23 cellular contexts compared by ENCODE assay signal in the genomic region with DNA sequence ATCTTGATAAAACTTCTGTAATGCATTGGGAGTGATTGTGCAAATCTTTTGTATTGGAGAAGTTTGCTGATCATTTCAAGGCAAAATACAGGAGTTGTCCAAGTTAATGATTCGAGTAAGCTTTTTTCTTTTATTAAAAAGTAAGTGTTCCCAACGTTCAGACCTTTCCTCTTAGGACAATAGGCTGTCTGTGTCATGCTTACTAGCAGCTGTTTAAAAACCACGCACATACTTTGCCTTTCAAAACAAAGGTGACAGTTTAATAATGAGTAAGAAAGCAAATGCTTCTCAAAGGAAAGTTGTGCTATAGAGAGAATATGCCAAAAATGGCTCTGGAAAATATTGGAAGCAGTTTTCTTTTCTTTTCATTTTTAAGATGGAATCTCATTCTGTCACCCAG. TPM values are rescaled to one million over a fixed set of nuclear protein-coding genes. Genes with fewer than 3 reads are reported as not detected.
DNase-seq lines count a peak whose midpoint lies in the region; ATAC-seq, FAIRE-seq and TF ChIP-seq lines count a peak whose summit lies in the region.
"Had no signal": no experiment of that assay in that cellular context is flagged by ENCODE, and none has a peak within 500 bp of the region (broad histone marks: within the 10 kb centered on the region; RNA-seq: fewer than 3 reads in every experiment).

No MANE protein-coding gene starts in this region.

- no peaks in the 10 kb centered on the region for H3F3A ChIP-seq in PC-3 (ENCODE audit: low read length, unreplicated experiment)

- no peak overlapping the region for H3K4ac ChIP-seq in neuronal stem cell (ENCODE audit: low read length)

- H3K27ac ChIP-seq in PC-3 (ENCODE audit: low read length) (no peak overlapping the region), endothelial cell of umbilical vein (ENCODE audit: insufficient read depth, low read depth, low read length) (no peak overlapping the region), osteoblast (ENCODE audit: low read depth, low read length) (no peak overlapping the region), neuronal stem cell (replicated peaks; ENCODE audit: low read length) (no peak overlapping the region)
- H3K27ac ChIP-seq: 22Rv1, BLaER1 had no signal

- H2BK120ac ChIP-seq in neuronal stem cell (ENCODE audit: low read depth, low read length), result no peak overlapping the region

- H3K9me3 ChIP-seq in PC-3 (ENCODE audit: low read length) (no peaks in the 10 kb centered on the region), endothelial cell of umbilical vein (replicated peaks; ENCODE audit: control insufficient read depth, insufficient read depth, low read length) (no peaks in the 10 kb centered on the region), osteoblast (ENCODE audit: low read depth, low read length) (no peaks in the 10 kb centered on the region), neuronal stem cell (replicated peaks in 1 of 2; ENCODE audit: control insufficient read depth in 2 of 2, insufficient read depth in 1 of 2, low read depth in 1 of 2, low read length in 2 of 2) (no peaks in the 10 kb centered on the region)
- H3K9me3 ChIP-seq: BLaER1, HAP-1 had no signal

- peaks cover 15% of the 10 kb centered on the region for H3K36me3 ChIP-seq in PC-3 (ENCODE audit: low read depth, low read length)
- peaks cover 12 to 21% of the 10 kb centered on the region in 2 experiments for H3K36me3 ChIP-seq in endothelial cell of umbilical vein (ENCODE audit: control insufficient read depth in 2 of 2, extremely low read depth in 1 of 2, insufficient read depth in 2 of 2, low read length in 2 of 2)
- peaks cover 57% of the 10 kb centered on the region for H3K36me3 ChIP-seq in osteoblast (ENCODE audit: insufficient read depth, low read length)
- peaks cover 18 to 96% of the 10 kb centered on the region in 2 donors for H3K36me3 ChIP-seq in neuronal stem cell (replicated peaks in 1 of 2; ENCODE audit: control insufficient read depth in 2 of 2, insufficient read depth in 2 of 2, low read length in 2 of 2)

- no peak overlapping the region for H2BK5ac ChIP-seq in neuronal stem cell (ENCODE audit: low read length)

- no peak overlapping the region for H3K14ac ChIP-seq in neuronal stem cell (ENCODE audit: low read length)

- H3K9ac ChIP-seq in PC-3 (ENCODE audit: low read length), result no peak overlapping the region
- H3K9ac ChIP-seq in endothelial cell of umbilical vein (replicated peaks; ENCODE audit: extremely low read depth, insufficient read depth, low read length), result no peak overlapping the region
- H3K9ac ChIP-seq in neuronal stem cell (ENCODE audit: low read depth, low read length, poor library complexity), result no peak overlapping the region
- H3K9ac ChIP-seq: BLaER1 had no signal

- H3K9me2 ChIP-seq in PC-3 (replicated peaks; ENCODE audit: low read length), result no peaks in the 10 kb centered on the region

- H3K79me2 ChIP-seq in PC-3 (ENCODE audit: low read length), result no peaks in the 10 kb centered on the region
- no peaks in the 10 kb centered on the region for H3K79me2 ChIP-seq in endothelial cell of umbilical vein (ENCODE audit: control insufficient read depth, insufficient read depth, low read length)
- peaks cover 3% of the 10 kb centered on the region for H3K79me2 ChIP-seq in osteoblast (ENCODE audit: insufficient read depth, low read length)

- no peak for TF ChIP-seq POLR2A in endothelial cell of umbilical vein (IDR thresholded peaks at IDR 0.05; ENCODE audit: low read depth, low read length)

- no peaks in the 10 kb centered on the region for H3K27me3 ChIP-seq in PC-3 (ENCODE audit: low read length)
- H3K27me3 ChIP-seq in endothelial cell of umbilical vein (ENCODE audit: control insufficient read depth in 2 of 2, insufficient read depth in 2 of 2, low read length in 2 of 2), result no peaks in the 10 kb centered on the region
- H3K27me3 ChIP-seq in osteoblast (ENCODE audit: insufficient read depth, low read length), result no peaks in the 10 kb centered on the region
- no peaks in the 10 kb centered on the region for H3K27me3 ChIP-seq in neuronal stem cell (ENCODE audit: control insufficient read depth in 3 of 3, insufficient read depth in 3 of 3, low read depth in 1 of 3, low read length in 3 of 3)
- H3K27me3 ChIP-seq: BLaER1 had no signal

- H3K9me1 ChIP-seq in endothelial cell of umbilical vein (replicated peaks; ENCODE audit: control insufficient read depth, extremely low read depth, insufficient read depth, low read length), result no peaks in the 10 kb centered on the region

- DNase-seq in LHCN-M2 (ENCODE audit: low read depth) (peak; percentile 57), PC-3 (no peak), endothelial cell of umbilical vein (ENCODE audit: low read depth, low spot score) (no peak), osteoblast (ENCODE audit: insufficient read length, low spot score, missing footprints) (peak; percentile 35), HEK293T (ENCODE audit: extremely low spot score) (no peak), DMS153 treated with DMSO at 0.1 percent for 48 hours (lab: John Stamatoyannopoulos, UW; ENCODE audit: unreplicated experiment) (no peak), neuronal stem cell (ENCODE audit: low spot score) (no peak)
- DNase-seq: CD4-positive, alpha-beta T cell; CD8-positive, alpha-beta memory T cell; DMS 273 treated with DMSO at 0.1 percent for 48 hours; DMS53; DMS79 treated with DMSO at 0.1 percent for 48 hours; GF-D8; GOT3 had no signal

- no peak overlapping the region for H3K23ac ChIP-seq in neuronal stem cell (ENCODE audit: low read depth, low read length, poor library complexity)

- no peak overlapping the region for H2AK5ac ChIP-seq in neuronal stem cell (ENCODE audit: low read depth, low read length)

- no peak overlapping the region for H2BK12ac ChIP-seq in neuronal stem cell (ENCODE audit: low read length)

- CTCF ChIA-PET in PC-3 (lab: Charles Lee) (no interaction called here), endothelial cell of umbilical vein (lab: Charles Lee) (interaction anchor here (1.6 kb wide), 1 partner anchor 10 kb away, joined by 6 read pairs; no protein-coding TSS in a partner anchor), HEK293T (lab: Yijun Ruan, JAX) (interaction anchor here (1.2 kb wide), 1 partner anchor 10 kb away, joined by 3 read pairs; no protein-coding TSS in a partner anchor)

- H4K20me1 ChIP-seq in PC-3 (ENCODE audit: low read length), result no peaks in the 10 kb centered on the region
- no peaks in the 10 kb centered on the region for H4K20me1 ChIP-seq in endothelial cell of umbilical vein (replicated peaks; ENCODE audit: control insufficient read depth, extremely low read depth, insufficient read depth, low read length)
- H4K20me1 ChIP-seq in osteoblast (ENCODE audit: insufficient read depth, low read length), result no peaks in the 10 kb centered on the region

- H2BK15ac ChIP-seq in neuronal stem cell (ENCODE audit: low read length), result no peak overlapping the region

- H3K4me3 ChIP-seq in PC-3 (ENCODE audit: low read length), result no peak overlapping the region
- no peak overlapping the region for H3K4me3 ChIP-seq in endothelial cell of umbilical vein (replicated peaks in 1 of 3; ENCODE audit: insufficient read depth in 1 of 3, low read depth in 1 of 3, low read length in 3 of 3)
- H3K4me3 ChIP-seq in osteoblast (ENCODE audit: insufficient read depth, low read length), result no peak overlapping the region
- no peak overlapping the region for H3K4me3 ChIP-seq in neuronal stem cell (ENCODE audit: low read length in 2 of 2)
- H3K4me3 ChIP-seq: BLaER1, HAP-1 had no signal

- no TSS peak for BruUV-seq in PC-3 (replicated peaks; lab: Mats Ljungman, UMichigan)
- no TSS peak for BruUV-seq in endothelial cell of umbilical vein (replicated peaks; lab: Mats Ljungman, UMichigan)

- dilution Hi-C loops in endothelial cell of umbilical vein (cut with MboI; ENCODE audit: extremely low pct_ligation_motif_present, low sequenced_read_pairs), result no loop called here

- H3K18ac ChIP-seq in neuronal stem cell (ENCODE audit: low read length), result no peak overlapping the region

- FAIRE-seq in endothelial cell of umbilical vein (lab: Jason Lieb, UNC), result peak; percentile 50
- FAIRE-seq: A204.1, D721Med, GM12891, GM18507, H54 had no signal

- H3K4me2 ChIP-seq in PC-3 (ENCODE audit: low read length) (no peak overlapping the region), endothelial cell of umbilical vein (ENCODE audit: insufficient read depth, low read length) (no peak overlapping the region), osteoblast (ENCODE audit: insufficient read depth, low read length) (no peak overlapping the region), neuronal stem cell (ENCODE audit: insufficient read depth, low read length, poor library complexity, severe bottlenecking) (no peak overlapping the region)
- H3K4me2 ChIP-seq: BLaER1 had no signal

- WGBS in neuronal stem cell (ENCODE audit: extremely low coverage in 2 of 2, insufficient read length in 2 of 2, insufficient replicate concordance in 1 of 2), 2 donors, result no CpG with 5 or more reads among the region's 3 CpGs

- TF ChIP-seq CTCF in PC-3 (conservative IDR thresholded peaks at IDR 0.05; ENCODE audit: low read depth, low read length) (no peak), endothelial cell of umbilical vein (IDR thresholded peaks at IDR 0.05; ENCODE audit: extremely low read depth in 1 of 2, insufficient read depth in 1 of 2, low read depth in 1 of 2, low read length in 2 of 2) (no peak), osteoblast (IDR thresholded peaks at IDR 0.05; ENCODE audit: extremely low read depth, low read depth, low read length) (no peak)

- no peaks in the 10 kb centered on the region for H3K79me1 ChIP-seq in neuronal stem cell (ENCODE audit: low read depth, low read length)

- no peak overlapping the region for H4K91ac ChIP-seq in neuronal stem cell (ENCODE audit: low read depth, low read length, poor library complexity)

- H3K4me1 ChIP-seq in PC-3 (ENCODE audit: insufficient read depth, low read length), result no peaks in the 10 kb centered on the region
- H3K4me1 ChIP-seq in endothelial cell of umbilical vein (ENCODE audit: control insufficient read depth, extremely low read depth, insufficient read depth, low read length), result no peaks in the 10 kb centered on the region
- no peaks in the 10 kb centered on the region for H3K4me1 ChIP-seq in osteoblast (ENCODE audit: insufficient read depth, low read length)
- no peaks in the 10 kb centered on the region for H3K4me1 ChIP-seq in neuronal stem cell (ENCODE audit: control insufficient read depth in 2 of 2, insufficient read depth in 1 of 2, low read depth in 1 of 2, low read length in 2 of 2)
- H3K4me1 ChIP-seq: BLaER1, HAP-1 had no signal

- H2AFZ ChIP-seq in PC-3 (ENCODE audit: low read length), result no peak overlapping the region
- no peak overlapping the region for H2AFZ ChIP-seq in endothelial cell of umbilical vein (ENCODE audit: low read depth, low read length)
- H2AFZ ChIP-seq in osteoblast (ENCODE audit: low read length), result no peak overlapping the region
- no peak overlapping the region for H2AFZ ChIP-seq in neuronal stem cell (ENCODE audit: low read length)

- ATAC-seq in PC-3, result peak; percentile 33; the same call in 1 of the 2 replicates
- no peak for ATAC-seq in HG02885 (IDR thresholded peaks at IDR 0.05; ENCODE audit: poor library complexity, unreplicated experiment)

- H4K8ac ChIP-seq in neuronal stem cell (ENCODE audit: low read depth, low read length), result no peak overlapping the region

- POLR2A ChIA-PET in PC-3 (lab: Charles Lee; ENCODE audit: unreplicated experiment) (no interaction called here), endothelial cell of umbilical vein (lab: Charles Lee) (no interaction called here), HEK293T (lab: Yijun Ruan, JAX) (no interaction called here)

- intact Hi-C loops in PC-3 (cut with micrococcal nuclease), result no loop called here
- intact Hi-C loops in endothelial cell of umbilical vein (cut with micrococcal nuclease), result loop anchor here (5.0 kb wide), 1 partner anchor 198 kb away; no protein-coding TSS in a partner anchor

RNA-seq across cellular contexts. Expression of gene TRAPPC11, which starts 11.2 kb away (rescaled TPM):
- total RNA-seq in LHCN-M2 (2014; rRNA removed) (27.4 and 31.9 TPM in 2 replicates), PC-3 (2014; rRNA removed) (19.7 and 20.0 TPM in 2 replicates), endothelial cell of umbilical vein (29.7 and 32.1 TPM in 2 replicates), osteoblast (51.0 and 58.3 TPM in 2 replicates)
- 7.6 TPM for polyA plus RNA-seq in LHCN-M2 (2012)
- polyA plus RNA-seq in endothelial cell of umbilical vein, result 15.8 and 21.2 TPM in 2 replicates
- 17.0 and 21.4 TPM in 2 replicates for polyA plus RNA-seq in endothelial cell of umbilical vein (2011; cell fraction: cytosol; rRNA removed)
- 50.0 and 51.4 TPM in 2 replicates for polyA plus RNA-seq in endothelial cell of umbilical vein (2011; cell fraction: nucleus; rRNA removed)
- polyA plus RNA-seq in endothelial cell of umbilical vein (2012), result 19.0 and 20.9 TPM in 2 replicates
- polyA minus RNA-seq in endothelial cell of umbilical vein, result 36.0 and 43.8 TPM in 2 replicates
- 8.5 TPM for polyA minus RNA-seq in endothelial cell of umbilical vein (2011; cell fraction: cytosol; rRNA and poly(A)+ RNA removed)
- polyA minus RNA-seq in endothelial cell of umbilical vein (2011; cell fraction: nucleus; rRNA and poly(A)+ RNA removed), result 30.9 and 40.6 TPM in 2 replicates
- polyA plus RNA-seq in neuronal stem cell (2013, experiment 1 of 2), result 27.5 TPM
- 29.5 TPM for polyA plus RNA-seq in neuronal stem cell (2013, experiment 2 of 2)

RNA-seq across cellular contexts. Expression of gene RWDD4, which starts 11.3 kb away (rescaled TPM):
- 42.2 and 53.3 TPM in 2 replicates for total RNA-seq in LHCN-M2 (2014; rRNA removed)
- 11.5 TPM for polyA plus RNA-seq in LHCN-M2 (2012)
- total RNA-seq in PC-3 (2014; rRNA removed), result 22.6 and 29.6 TPM in 2 replicates
- total RNA-seq in endothelial cell of umbilical vein, result 16.6 and 16.8 TPM in 2 replicates
- polyA plus RNA-seq in endothelial cell of umbilical vein, result 4.2 and 4.9 TPM in 2 replicates
- polyA plus RNA-seq in endothelial cell of umbilical vein (2011; cell fraction: cytosol; rRNA removed), result 6.6 and 7.0 TPM in 2 replicates
- 3.1 and 4.5 TPM in 2 replicates for polyA plus RNA-seq in endothelial cell of umbilical vein (2011; cell fraction: nucleus; rRNA removed)
- polyA plus RNA-seq in endothelial cell of umbilical vein (2012), result 10.6 and 17.7 TPM in 2 replicates
- polyA minus RNA-seq in endothelial cell of umbilical vein, result 2.3 and 2.4 TPM in 2 replicates
- 4.5 TPM for polyA minus RNA-seq in endothelial cell of umbilical vein (2011; cell fraction: cytosol; rRNA and poly(A)+ RNA removed)
- 2.1 and 3.4 TPM in 2 replicates for polyA minus RNA-seq in endothelial cell of umbilical vein (2011; cell fraction: nucleus; rRNA and poly(A)+ RNA removed)
- total RNA-seq in osteoblast, result 19.9 and 25.9 TPM in 2 replicates
- 30.3 TPM for polyA plus RNA-seq in neuronal stem cell (2013, experiment 1 of 2)
- polyA plus RNA-seq in neuronal stem cell (2013, experiment 2 of 2), result 32.0 TPM

Comparison
In these comparisons a context has a peak if more than half of its experiments do, and no peak if none do; other contexts are left out.
1. DNase-seq: peak in LHCN-M2 (single experiment) and osteoblast (single experiment); none in PC-3 (single experiment), endothelial cell of umbilical vein (single experiment), HEK293T (single experiment), DMS153 treated with DMSO at 0.1 percent for 48 hours (single experiment) and neuronal stem cell (single experiment).